In genomic region chr10:21499580-21499909, GRCh38 we compare ENCODE assay signal across 18 cellular contexts. TPM values are rescaled to one million over a fixed set of nuclear protein-coding genes. Genes with fewer than 3 reads are reported as not detected.
DNase-seq lines count a peak whose midpoint lies in the region; ATAC-seq and TF ChIP-seq lines count a peak whose summit lies in the region.
"Had no signal": no experiment of that assay in that cellular context is flagged by ENCODE, and none has a peak within 500 bp of the region (broad histone marks: within the 10 kb centered on the region; RNA-seq: fewer than 3 reads in every experiment).

No MANE protein-coding gene starts in this region.

- H3K27ac Mint-ChIP-seq in glutamatergic neuron (ENCODE audit: unreplicated experiment) (no peak overlapping the region), naive B cell (no peak overlapping the region)

- H3K4me3 Mint-ChIP-seq in glutamatergic neuron (ENCODE audit: unreplicated experiment), result peak overlapping the region; percentile 7
- peak overlapping the region in 5 of 8 donors; percentile 6 to 65 (median 42) for H3K4me3 Mint-ChIP-seq in naive B cell

- H3K36me3 Mint-ChIP-seq in glutamatergic neuron (ENCODE audit: unreplicated experiment) (no peaks in the 10 kb centered on the region), naive B cell (no peaks in the 10 kb centered on the region)

- H3K27me3 Mint-ChIP-seq in glutamatergic neuron (ENCODE audit: unreplicated experiment) (peaks cover 11% of the 10 kb centered on the region), naive B cell (peaks cover 63 to 67% (median 67%) of the 10 kb centered on the region in 3 donors)

- H3K4me1 ChIP-seq in heart right ventricle (peaks cover 0 to 42% (median 13%) of the 10 kb centered on the region in 9 donors), thoracic aorta (ENCODE audit: control insufficient read depth in 1 of 2, low read depth in 2 of 2) (peaks cover 0 to 11% of the 10 kb centered on the region in 2 donors)

- TF ChIP-seq CTCF in heart right ventricle (IDR thresholded peaks at IDR 0.05) (no peak), glutamatergic neuron (IDR thresholded peaks at IDR 0.05; ENCODE audit: partially characterized antibody, unreplicated experiment) (no peak), thoracic aorta (IDR thresholded peaks at IDR 0.05) (no peak), GM20000 (IDR thresholded peaks at IDR 0.05; ENCODE audit: extremely low read depth, missing control alignments) (no peak)

- WGBS in heart right ventricle, 2 donors, result 71% methylated on average over 15 of the region's 15 CpGs

- intact Hi-C loops in heart right ventricle (cut with DNase I), result loop anchor here (2.0 to 10.0 kb wide), 14 partner anchors 17 to 1488 kb away; partner anchors contain the start of genes MLLT10 (in 6 of the 10) and BMI1 (in 2 of the 10)
- intact Hi-C loops in Right ventricle myocardium superior (cut with DNase I), result loop anchor here (5.0 kb wide), 1 partner anchor 233 kb away; no protein-coding TSS in a partner anchor

- peaks cover 14% of the 10 kb centered on the region for H3K9me3 Mint-ChIP-seq in glutamatergic neuron (ENCODE audit: unreplicated experiment)
- H3K9me3 Mint-ChIP-seq in naive B cell, result no peaks in the 10 kb centered on the region

- ATAC-seq in heart right ventricle, result no peak
- ATAC-seq in Right ventricle myocardium superior (ENCODE audit: poor library complexity), result no peak
- ATAC-seq in naive B cell (ENCODE audit: low read depth in 2 of 2), result no peak
- no peak for ATAC-seq in thoracic aorta (ENCODE audit: insufficient number of reproducible peaks, low FRiP score, low read depth)
- ATAC-seq in GM21360 (IDR thresholded peaks at IDR 0.05; ENCODE audit: unreplicated experiment), result no peak

- peaks cover 27% of the 10 kb centered on the region for H3K4me1 Mint-ChIP-seq in glutamatergic neuron (ENCODE audit: low read depth, unreplicated experiment)
- H3K4me1 Mint-ChIP-seq in naive B cell, result peaks cover 10 to 16% (median 12%) of the 10 kb centered on the region in 3 donors

- DNase-seq in heart right ventricle (no peak), Right ventricle myocardium superior (no peak), glutamatergic neuron (peak; percentile 31), naive B cell (no peak), thoracic aorta (ENCODE audit: low spot score) (no peak), GM20000 (ENCODE audit: low spot score) (no peak), middle frontal gyrus (ENCODE audit: extremely low spot score, low spot score) (no peak)
- DNase-seq: ACHN; activated CD4-positive, alpha-beta T cell treated with anti-CD3 and anti-CD28 coated beads, Interleukin-2, amount 50 U/mL, for 1 hour; amygdala; colonic mucosa; NCI-H1417 treated with DMSO at 0.1 percent for 48 hours; NCI-H226; T1000 had no signal

- H3K36me3 ChIP-seq in heart right ventricle (no peaks in the 10 kb centered on the region), thoracic aorta (no peaks in the 10 kb centered on the region)
- H3K36me3 ChIP-seq: colonic mucosa, SJSA1, thyroid gland had no signal

- H3K27me3 ChIP-seq in heart right ventricle (peaks cover 0 to 62% (median 0%) of the 10 kb centered on the region in 7 donors), thoracic aorta (replicated peaks; ENCODE audit: insufficient read depth) (no peaks in the 10 kb centered on the region)
- H3K27me3 ChIP-seq: SJSA1, thyroid gland had no signal

- H3K9me3 ChIP-seq in heart right ventricle, result no peaks in the 10 kb centered on the region
- H3K9me3 ChIP-seq in thoracic aorta, result no peaks in the 10 kb centered on the region
- H3K9me3 ChIP-seq: colonic mucosa, SJSA1, thyroid gland had no signal

- H3K27ac ChIP-seq in heart right ventricle (peak overlapping the region in 2 of 10 donors; percentile 39 to 45), thoracic aorta (no peak overlapping the region)
- H3K27ac ChIP-seq: colonic mucosa, SJSA1 had no signal

- H3K4me3 ChIP-seq in heart right ventricle, result peak overlapping the region in 9 of 10 donors; percentile 16 to 64 (median 50)
- peak overlapping the region; percentile 62 for H3K4me3 ChIP-seq in thoracic aorta
- H3K4me3 ChIP-seq: SJSA1, thyroid gland had no signal

RNA-seq across cellular contexts. Expression of gene SKIDA1, which starts 25.9 kb away (rescaled TPM):
- total RNA-seq in heart right ventricle, result 1 to 10 TPM; 1.9 to 6.4 (median 3.3) TPM
- under 1 TPM; 0.23 to 0.44 TPM for polyA plus RNA-seq in heart right ventricle
- total RNA-seq in Right ventricle myocardium superior, result 3.3 TPM
- 1.3 TPM for total RNA-seq in glutamatergic neuron (ENCODE audit: unreplicated experiment)
- polyA plus RNA-seq in naive B cell (ENCODE audit: low read depth in 6 of 6), result not detected
- 1 to 10 TPM in 1 of 2 donors, under 1 TPM in 1; 0.71 to 5.3 TPM for total RNA-seq in thoracic aorta
- total RNA-seq: mononuclear cell had no signal

RNA-seq across cellular contexts. Expression of gene MLLT10, which starts 34.5 kb away (rescaled TPM):
- total RNA-seq in heart right ventricle (10 to 100 TPM; 18.9 to 28.4 (median 24.6) TPM), Right ventricle myocardium superior (22.9 TPM), glutamatergic neuron (ENCODE audit: unreplicated experiment) (50.9 TPM), thoracic aorta (10 to 100 TPM; 35.1 to 54.7 TPM)
- polyA plus RNA-seq in heart right ventricle (10 to 100 TPM in 1 of 2 donors, 1 to 10 TPM in 1; 8.5 to 41.1 TPM), naive B cell (ENCODE audit: low read depth in 6 of 6) (1 to 10 TPM; 3.8 to 7.3 (median 6.6) TPM)
